25 cellular contexts compared by ENCODE assay signal in genomic region chr17:900336-900735, GRCh38.
A peak's percentile ranks its signal among the peaks of the same experiment; 100 is the strongest.
DNase-seq lines count a peak whose midpoint lies in the region; ATAC-seq and TF ChIP-seq lines count a peak whose summit lies in the region.
"Had no signal": no experiment of that assay in that cellular context is flagged by ENCODE, and none has a peak within 500 bp of the region (broad histone marks: within the 10 kb centered on the region; RNA-seq: fewer than 3 reads in every experiment).

No MANE protein-coding gene starts in this region.

- H3K36me3 ChIP-seq in breast epithelium (no peaks in the 10 kb centered on the region), esophagus muscularis mucosa (no peaks in the 10 kb centered on the region), mesenchymal stem cell (ENCODE audit: control insufficient read depth in 1 of 2, insufficient read depth in 2 of 2, low read depth in 1 of 2, low read length in 2 of 2) (peaks cover 0 to 12% of the 10 kb centered on the region in 2 experiments), stomach (no peaks in the 10 kb centered on the region)
- H3K36me3 ChIP-seq: ascending aorta, MG63 had no signal

- no peak overlapping the region for H2BK12ac ChIP-seq in mesenchymal stem cell (ENCODE audit: low read length in 2 of 2)

- no peak overlapping the region for H2BK120ac ChIP-seq in mesenchymal stem cell (ENCODE audit: low read depth, low read length)

- H3K9me3 Mint-ChIP-seq in MCF 10A (ENCODE audit: unreplicated experiment): no peaks in the 10 kb centered on the region
- H3K9me3 Mint-ChIP-seq in immature natural killer cell: no peaks in the 10 kb centered on the region
- H3K9me3 Mint-ChIP-seq: activated naive CD4-positive, alpha-beta T cell treated with anti-CD3 and anti-CD28 coated beads, Interleukin-2, amount 50 U/mL, for 24 hours; memory B cell; natural killer cell; T-cell had no signal

- no peak for TF ChIP-seq POLR2A in breast epithelium (IDR thresholded peaks at IDR 0.05)
- TF ChIP-seq POLR2A in esophagus muscularis mucosa (IDR thresholded peaks at IDR 0.05; ENCODE audit: low read depth): no peak
- no peak for TF ChIP-seq POLR2A in stomach (IDR thresholded peaks at IDR 0.05)

- no peak for DNase-seq in breast epithelium (ENCODE audit: low spot score in 2 of 2)
- no peak for DNase-seq in MCF 10A (ENCODE audit: unreplicated experiment)
- no peak for DNase-seq in esophagus muscularis mucosa (ENCODE audit: extremely low spot score)
- no peak for DNase-seq in mesenchymal stem cell
- no peak for DNase-seq in stomach
- no peak for DNase-seq in NCI-H2029 (lab: John Stamatoyannopoulos, UW)
- no peak for DNase-seq in immature natural killer cell
- DNase-seq: 8988T; activated CD4-positive, alpha-beta T cell treated with anti-CD3 and anti-CD28 coated beads for 48 hours; cerebellar nuclear complex; hypothalamus; kidney; MG63; natural killer cell; NCI-H1436 treated with DMSO at 0.1 percent for 48 hours; NCI-H2171 treated with DMSO at 0.1 percent for 48 hours; NCI-H774; OCI-M1; stimulated activated CD4-positive, alpha-beta T cell treated with anti-CD3 and anti-CD28 coated beads, Interleukin-4, amount 100 ng/mL, for 24 hours; T-cell had no signal

- peak overlapping the region; percentile 80 for H2BK15ac ChIP-seq in mesenchymal stem cell (ENCODE audit: low read depth, poor library complexity, severe bottlenecking)

- H3K9me3 ChIP-seq in breast epithelium (no peaks in the 10 kb centered on the region), esophagus muscularis mucosa (no peaks in the 10 kb centered on the region), mesenchymal stem cell (ENCODE audit: control insufficient read depth, low read length) (no peaks in the 10 kb centered on the region), stomach (no peaks in the 10 kb centered on the region)
- H3K9me3 ChIP-seq: ascending aorta, MG63 had no signal

- H3K27me3 Mint-ChIP-seq in MCF 10A (ENCODE audit: insufficient read depth, unreplicated experiment) (no peaks in the 10 kb centered on the region), immature natural killer cell (ENCODE audit: low read depth in 3 of 3) (peaks cover 2 to 27% (median 11%) of the 10 kb centered on the region in 3 donors)

- CTCF ChIA-PET in MCF 10A (lab: Yijun Ruan, JAX): interaction anchor here (0.6 to 1.8 kb wide), 5 partner anchors 16 to 81 kb away, joined by 3 to 5 read pairs (median 3); no protein-coding TSS in a partner anchor

- no peak overlapping the region for H4K8ac ChIP-seq in mesenchymal stem cell (ENCODE audit: low read length)

- no peak for ATAC-seq in GM18907 (IDR thresholded peaks at IDR 0.05; ENCODE audit: unreplicated experiment)
- ATAC-seq: natural killer cell, T-cell had no signal

- no peak overlapping the region for H2BK5ac ChIP-seq in mesenchymal stem cell (ENCODE audit: low read depth, low read length, poor library complexity, severe bottlenecking)

- H3K4me3 ChIP-seq in breast epithelium (no peak overlapping the region), esophagus muscularis mucosa (no peak overlapping the region), mesenchymal stem cell (ENCODE audit: insufficient read depth in 1 of 2, low read depth in 1 of 2, low read length in 2 of 2) (no peak overlapping the region), stomach (no peak overlapping the region)
- H3K4me3 ChIP-seq: ascending aorta, MG63, smooth muscle cell had no signal

- H2AK5ac ChIP-seq in mesenchymal stem cell (ENCODE audit: low read length, severe bottlenecking): no peak overlapping the region

- H3K9ac ChIP-seq in mesenchymal stem cell (ENCODE audit: low read length): peak overlapping the region; percentile 26

- 34% methylated on average over 4 of the region's 4 CpGs for WGBS in esophagus muscularis mucosa
- WGBS in mesenchymal stem cell: 0% methylated on average over 1 of the region's 4 CpGs
- 37 to 56% (median 44%) methylated on average over 4 of the region's 4 CpGs for WGBS in stomach, 5 donors

- no peak overlapping the region for H4K91ac ChIP-seq in mesenchymal stem cell (ENCODE audit: low read length)

- H3K27ac ChIP-seq in breast epithelium: peak overlapping the region; percentile 9 to 33
- peak overlapping the region; percentile 79 to 85 (median 82) for H3K27ac ChIP-seq in esophagus muscularis mucosa (replicated peaks in 1 of 4)
- H3K27ac ChIP-seq in mesenchymal stem cell (ENCODE audit: low read length, poor library complexity, severe bottlenecking): no peak overlapping the region
- peak overlapping the region in 4 of 5 donors; percentile 74 to 85 (median 77) for H3K27ac ChIP-seq in stomach
- H3K27ac ChIP-seq: ascending aorta had no signal

- peaks cover 23% of the 10 kb centered on the region for H3K79me1 ChIP-seq in mesenchymal stem cell (replicated peaks; ENCODE audit: low read length, poor library complexity, severe bottlenecking)

- H3K4me3 Mint-ChIP-seq in MCF 10A (ENCODE audit: unreplicated experiment) (no peak overlapping the region), immature natural killer cell (no peak overlapping the region)
- H3K4me3 Mint-ChIP-seq: activated naive CD4-positive, alpha-beta T cell treated with anti-CD3 and anti-CD28 coated beads, Interleukin-2, amount 50 U/mL, for 24 hours; memory B cell; natural killer cell; T-cell had no signal

- H3K36me3 Mint-ChIP-seq in MCF 10A (ENCODE audit: insufficient read depth, unreplicated experiment): peaks cover 4% of the 10 kb centered on the region
- no peaks in the 10 kb centered on the region for H3K36me3 Mint-ChIP-seq in immature natural killer cell
- H3K36me3 Mint-ChIP-seq: activated naive CD4-positive, alpha-beta T cell treated with anti-CD3 and anti-CD28 coated beads, Interleukin-2, amount 50 U/mL, for 24 hours; memory B cell; natural killer cell; T-cell had no signal

- BruUV-seq in MCF 10A (replicated peaks; lab: Mats Ljungman, UMichigan): no TSS peak

- POLR2A ChIA-PET in MCF 10A (lab: Yijun Ruan, JAX): interaction anchor here (1.2 to 8.5 kb wide), 4 partner anchors 14 to 27 kb away, joined by 4 to 86 read pairs (median 11); no protein-coding TSS in a partner anchor

- H3K23ac ChIP-seq in mesenchymal stem cell (ENCODE audit: low read length in 2 of 2): no peak overlapping the region

- TF ChIP-seq CTCF in breast epithelium (IDR thresholded peaks at IDR 0.05) (no peak), MCF 10A (IDR thresholded peaks at IDR 0.05; ENCODE audit: unreplicated experiment) (no peak), esophagus muscularis mucosa (IDR thresholded peaks at IDR 0.05) (no peak), stomach (IDR thresholded peaks at IDR 0.05) (no peak)

- peaks cover 29% of the 10 kb centered on the region for H3K4me1 Mint-ChIP-seq in MCF 10A (ENCODE audit: insufficient read depth, unreplicated experiment)
- no peaks in the 10 kb centered on the region for H3K4me1 Mint-ChIP-seq in immature natural killer cell
- H3K4me1 Mint-ChIP-seq: activated naive CD4-positive, alpha-beta T cell treated with anti-CD3 and anti-CD28 coated beads, Interleukin-2, amount 50 U/mL, for 24 hours; memory B cell; natural killer cell had no signal

- H2AFZ ChIP-seq in mesenchymal stem cell (ENCODE audit: low read depth, low read length): no peak overlapping the region

- no peak overlapping the region for H3K14ac ChIP-seq in mesenchymal stem cell (ENCODE audit: low read length in 2 of 2)

- H3K4me1 ChIP-seq in breast epithelium (no peaks in the 10 kb centered on the region), esophagus muscularis mucosa (peaks cover 24 to 79% (median 73%) of the 10 kb centered on the region in 4 donors), mesenchymal stem cell (ENCODE audit: control insufficient read depth, insufficient read depth, low read depth, low read length) (peaks cover 27% of the 10 kb centered on the region), stomach (peaks cover 0 to 67% (median 25%) of the 10 kb centered on the region in 4 donors)

- H3K4me2 ChIP-seq in mesenchymal stem cell (ENCODE audit: low read length, poor library complexity, severe bottlenecking): no peak overlapping the region

- H3K18ac ChIP-seq in mesenchymal stem cell (ENCODE audit: low read depth in 1 of 2, low read length in 2 of 2): no peak overlapping the region

- TF ChIP-seq EP300 in esophagus muscularis mucosa (IDR thresholded peaks at IDR 0.05) (no peak), stomach (IDR thresholded peaks at IDR 0.05) (no peak)

- no peaks in the 10 kb centered on the region for H3K27me3 ChIP-seq in breast epithelium
- no peaks in the 10 kb centered on the region for H3K27me3 ChIP-seq in esophagus muscularis mucosa
- H3K27me3 ChIP-seq in mesenchymal stem cell (ENCODE audit: control insufficient read depth in 1 of 2, insufficient read depth in 1 of 2, low read length in 2 of 2): no peaks in the 10 kb centered on the region
- no peaks in the 10 kb centered on the region for H3K27me3 ChIP-seq in stomach
- H3K27me3 ChIP-seq: ascending aorta, MG63 had no signal

- H3K27ac Mint-ChIP-seq in MCF 10A (ENCODE audit: low read depth, unreplicated experiment): no peak overlapping the region
- no peak overlapping the region for H3K27ac Mint-ChIP-seq in immature natural killer cell
- H3K27ac Mint-ChIP-seq: activated naive CD4-positive, alpha-beta T cell treated with anti-CD3 and anti-CD28 coated beads, Interleukin-2, amount 50 U/mL, for 24 hours; memory B cell; natural killer cell; T-cell had no signal

- intact Hi-C loops in breast epithelium (cut with DNase I; ENCODE audit: low total_unique reads) (no loop called here), MCF 10A (cut with micrococcal nuclease) (no loop called here), esophagus muscularis mucosa (cut with DNase I) (no loop called here), stomach (cut with DNase I; ENCODE audit: low total_unique reads) (no loop called here)

- H3K4ac ChIP-seq in mesenchymal stem cell (ENCODE audit: low read depth in 1 of 2, low read length in 2 of 2): no peak overlapping the region
